In the genomic region with DNA sequence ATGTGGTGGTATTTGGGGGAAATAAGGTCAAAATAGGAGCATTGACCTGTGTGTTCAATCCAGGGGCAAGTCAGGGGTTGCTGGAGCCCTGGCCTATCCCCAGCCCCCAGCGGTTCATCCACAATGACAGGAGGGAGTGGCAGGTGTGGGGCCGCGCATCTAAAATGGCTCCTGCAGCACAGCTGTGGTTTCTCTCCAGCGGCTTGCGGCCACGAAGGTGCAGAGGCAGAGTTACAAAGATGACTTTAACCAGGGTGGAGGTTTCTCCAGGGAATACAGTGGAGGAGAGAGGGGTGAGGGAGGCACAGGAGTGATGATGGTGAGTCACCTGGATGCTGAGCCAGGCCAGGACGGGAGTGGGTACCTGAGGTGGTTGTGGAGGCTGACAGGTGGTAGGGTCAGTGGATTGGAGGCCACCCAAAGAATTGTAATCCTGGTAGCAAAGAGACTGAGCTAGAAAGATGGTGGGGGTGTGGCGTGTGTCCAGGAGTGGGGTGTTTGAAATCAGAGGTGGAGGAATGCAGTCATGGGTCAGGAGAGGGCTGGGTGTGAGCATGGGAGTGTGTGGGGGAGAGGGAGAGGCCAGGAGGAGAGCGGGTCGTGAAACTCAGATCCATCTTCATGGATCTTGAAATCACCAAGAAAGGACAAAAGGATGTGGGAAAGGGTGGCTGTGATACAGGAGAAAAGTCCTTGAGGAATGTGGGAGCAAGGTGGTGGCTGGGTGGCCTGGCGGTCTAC, we compare ENCODE assay signal across 11 cellular contexts.
A peak's percentile ranks its signal among the peaks of the same experiment; 100 is the strongest.
DNase-seq lines count a peak whose midpoint lies in the region; ATAC-seq and TF ChIP-seq lines count a peak whose summit lies in the region.
"Had no signal": no experiment of that assay in that cellular context is flagged by ENCODE, and none has a peak within 500 bp of the region (broad histone marks: within the 10 kb centered on the region; RNA-seq: fewer than 3 reads in every experiment).

No MANE protein-coding gene starts in this region.

- POLR2A ChIA-PET in AG04450 (lab: Yijun Ruan, JAX), result interaction anchor here (1.0 to 1.2 kb wide), 2 partner anchors 8 to 18 kb away, joined by 3 to 7 read pairs; no protein-coding TSS in a partner anchor
- POLR2A ChIA-PET in CD4-positive, alpha-beta memory T cell (lab: Charles Lee; ENCODE audit: partially characterized antibody), result no interaction called here

- H3K36me3 Mint-ChIP-seq in brain, result peaks cover 35% of the 10 kb centered on the region
- H3K36me3 Mint-ChIP-seq in nephron (ENCODE audit: low read depth), result peaks cover 13% of the 10 kb centered on the region
- no peaks in the 10 kb centered on the region for H3K36me3 Mint-ChIP-seq in CD4-positive, alpha-beta memory T cell

- CTCF ChIA-PET in AG04450 (lab: Charles Lee), result interaction anchor here (1.1 kb wide), 1 partner anchor 146 kb away, joined by 3 read pairs; no protein-coding TSS in a partner anchor
- CTCF ChIA-PET in CD4-positive, alpha-beta memory T cell (lab: Charles Lee; ENCODE audit: partially characterized antibody), result interaction anchor here (0.6 kb wide), 1 partner anchor 61 kb away, joined by 3 read pairs; no protein-coding TSS in a partner anchor

- H3K27me3 Mint-ChIP-seq in brain (peaks cover 3% of the 10 kb centered on the region), nephron (ENCODE audit: low read depth) (no peaks in the 10 kb centered on the region)
- no peaks in the 10 kb centered on the region for H3K27me3 Mint-ChIP-seq in CD4-positive, alpha-beta memory T cell

- intact Hi-C loops in CD4-positive, alpha-beta memory T cell (cut with micrococcal nuclease), result no loop called here
- intact Hi-C loops in left colon (cut with DNase I, micrococcal nuclease), result no loop called here

- H3K27ac ChIP-seq in AG04450 (ENCODE audit: low read depth, low read length), result peak overlapping the region; percentile 95
- H3K27ac ChIP-seq in CD4-positive, alpha-beta memory T cell (ENCODE audit: low read depth, low read length), result no peak overlapping the region

- H3K4me1 ChIP-seq in CD4-positive, alpha-beta memory T cell (ENCODE audit: insufficient read depth, low read length), result no peaks in the 10 kb centered on the region

- peak overlapping the region in 3 of 5 experiments; percentile 18 to 57 (median 54) for H3K27ac Mint-ChIP-seq in brain
- H3K27ac Mint-ChIP-seq in nephron, result peak overlapping the region; percentile 30 to 70 (median 53)
- H3K27ac Mint-ChIP-seq in CD4-positive, alpha-beta memory T cell, result peak overlapping the region in 1 of 7 donors; percentile 43

- H3K4me3 ChIP-seq in AG04450 (ENCODE audit: low read depth, low read length), result no peak overlapping the region
- H3K4me3 ChIP-seq in CD4-positive, alpha-beta memory T cell (ENCODE audit: low read length in 2 of 2), result no peak overlapping the region
- H3K4me3 ChIP-seq: upper lobe of left lung had no signal

- peak; percentile 50 for ATAC-seq in HG03095 (IDR thresholded peaks at IDR 0.05; ENCODE audit: unreplicated experiment)
- ATAC-seq in HG03565 (IDR thresholded peaks at IDR 0.05; ENCODE audit: unreplicated experiment), result no peak
- ATAC-seq in left colon, result no peak

- H3K4me1 Mint-ChIP-seq in brain, result peaks cover 32% of the 10 kb centered on the region
- peaks cover 46% of the 10 kb centered on the region for H3K4me1 Mint-ChIP-seq in nephron
- peaks cover 0 to 2% (median 0%) of the 10 kb centered on the region in 4 donors for H3K4me1 Mint-ChIP-seq in CD4-positive, alpha-beta memory T cell

- no peak for DNase-seq in AG04450 (ENCODE audit: low read depth, low spot score)
- DNase-seq in CD4-positive, alpha-beta memory T cell, result no peak
- DNase-seq in NCI-H128 (lab: John Stamatoyannopoulos, UW; ENCODE audit: unreplicated experiment), result no peak
- no peak for DNase-seq in left colon
- DNase-seq: effector memory CD4-positive, alpha-beta T cell; KBM-7; upper lobe of left lung had no signal

- H3K27me3 ChIP-seq in AG04450 (ENCODE audit: control insufficient read depth, insufficient read depth, low read length), result no peaks in the 10 kb centered on the region
- no peaks in the 10 kb centered on the region for H3K27me3 ChIP-seq in CD4-positive, alpha-beta memory T cell (ENCODE audit: insufficient read depth, low read length)
- H3K27me3 ChIP-seq: upper lobe of left lung had no signal

- no peaks in the 10 kb centered on the region for H3K9me3 Mint-ChIP-seq in brain
- no peaks in the 10 kb centered on the region for H3K9me3 Mint-ChIP-seq in nephron
- H3K9me3 Mint-ChIP-seq in CD4-positive, alpha-beta memory T cell, result peaks cover 0 to 1% (median 0%) of the 10 kb centered on the region in 8 donors

- H3K4me3 Mint-ChIP-seq in brain (no peak overlapping the region), nephron (no peak overlapping the region)
- H3K4me3 Mint-ChIP-seq in CD4-positive, alpha-beta memory T cell, result no peak overlapping the region

- TF ChIP-seq CTCF in AG04450 (IDR thresholded peaks at IDR 0.05; ENCODE audit: low read depth, low read length) (no peak), brain (conservative IDR thresholded peaks at IDR 0.05) (no peak), nephron (IDR thresholded peaks at IDR 0.05; ENCODE audit: unreplicated experiment in 3 of 3) (no peak)

- H3K9me3 ChIP-seq in AG04450 (ENCODE audit: control insufficient read depth, insufficient read depth, low read length), result no peaks in the 10 kb centered on the region
- H3K9me3 ChIP-seq in CD4-positive, alpha-beta memory T cell (ENCODE audit: control insufficient read depth in 1 of 2, low read length in 2 of 2), result no peaks in the 10 kb centered on the region
- H3K9me3 ChIP-seq: upper lobe of left lung had no signal

- H3K36me3 ChIP-seq in CD4-positive, alpha-beta memory T cell (ENCODE audit: insufficient read depth, low read length), result no peaks in the 10 kb centered on the region
